ENCODE assay signal across 1 cellular context in the genomic region with DNA sequence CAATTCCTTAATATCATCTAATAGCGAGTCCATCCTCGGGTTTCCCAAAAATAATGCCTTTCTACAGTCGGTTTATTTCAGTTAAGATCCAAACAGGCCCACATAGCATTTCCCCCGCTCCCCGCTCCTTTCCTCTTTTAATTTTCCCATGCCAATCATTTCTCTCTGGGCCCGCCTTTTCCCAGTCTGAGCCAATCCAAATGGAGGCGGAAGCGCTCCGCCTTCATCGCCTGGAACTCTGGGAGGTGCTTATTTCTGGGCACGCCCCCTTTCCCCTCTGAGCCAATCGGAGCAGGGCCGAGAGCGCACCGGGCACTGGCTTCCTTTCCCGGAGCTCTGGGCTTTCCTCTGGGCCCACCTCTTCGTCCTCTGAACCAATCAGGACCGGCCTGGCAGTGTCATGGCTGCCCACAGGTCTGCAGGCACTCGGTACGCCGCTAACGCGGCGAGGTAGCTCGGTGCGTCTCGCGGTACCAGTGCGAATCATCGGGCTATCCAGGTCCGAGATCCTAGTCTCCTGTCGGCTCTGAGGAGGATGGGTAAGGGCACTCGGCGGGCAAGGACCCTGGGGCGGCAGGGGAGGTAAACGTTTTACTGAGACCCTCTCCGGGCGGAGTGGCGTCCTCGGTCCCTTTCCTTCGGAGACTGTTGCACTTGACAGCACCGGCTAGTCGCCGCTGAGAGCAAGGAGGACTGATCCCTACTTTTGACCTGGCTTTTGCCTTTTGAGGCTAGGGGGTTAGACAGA.
TF ChIP-seq lines count a peak whose summit lies in the region.

A gene with protein sequence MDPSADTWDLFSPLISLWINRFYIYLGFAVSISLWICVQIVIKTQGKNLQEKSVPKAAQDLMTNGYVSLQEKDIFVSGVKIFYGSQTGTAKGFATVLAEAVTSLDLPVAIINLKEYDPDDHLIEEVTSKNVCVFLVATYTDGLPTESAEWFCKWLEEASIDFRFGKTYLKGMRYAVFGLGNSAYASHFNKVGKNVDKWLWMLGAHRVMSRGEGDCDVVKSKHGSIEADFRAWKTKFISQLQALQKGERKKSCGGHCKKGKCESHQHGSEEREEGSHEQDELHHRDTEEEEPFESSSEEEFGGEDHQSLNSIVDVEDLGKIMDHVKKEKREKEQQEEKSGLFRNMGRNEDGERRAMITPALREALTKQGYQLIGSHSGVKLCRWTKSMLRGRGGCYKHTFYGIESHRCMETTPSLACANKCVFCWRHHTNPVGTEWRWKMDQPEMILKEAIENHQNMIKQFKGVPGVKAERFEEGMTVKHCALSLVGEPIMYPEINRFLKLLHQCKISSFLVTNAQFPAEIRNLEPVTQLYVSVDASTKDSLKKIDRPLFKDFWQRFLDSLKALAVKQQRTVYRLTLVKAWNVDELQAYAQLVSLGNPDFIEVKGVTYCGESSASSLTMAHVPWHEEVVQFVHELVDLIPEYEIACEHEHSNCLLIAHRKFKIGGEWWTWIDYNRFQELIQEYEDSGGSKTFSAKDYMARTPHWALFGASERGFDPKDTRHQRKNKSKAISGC (plus strand): TSS at position 390 of the 748 bp plus-strand sequence. CDS start 146 bp downstream, at position 536.

TF ChIP-seq in HepG2, 621 proteins besides CTCF, POLR2A, EP300 and RAD21 (continued from another document and continues in another):
- peak; percentile 52; the same call in 1 of the 2 replicates for TF ChIP-seq HNF1B (CRISPR knock-in tag; IDR thresholded peaks at IDR 0.05)
- TF ChIP-seq IKZF5 (CRISPR knock-in tag; IDR thresholded peaks at IDR 0.05) = peak; percentile 39; the same call in 1 of the 2 replicates
- TF ChIP-seq POLR2G (IDR thresholded peaks at IDR 0.05; ENCODE audit: low read depth, low read length) = peak; percentile 85
- TF ChIP-seq FOXC1 (CRISPR knock-in tag; IDR thresholded peaks at IDR 0.05; ENCODE audit: borderline replicate concordance) = peak; percentile 41; the same call in 1 of the 2 replicates
- TF ChIP-seq, protein P1, sequence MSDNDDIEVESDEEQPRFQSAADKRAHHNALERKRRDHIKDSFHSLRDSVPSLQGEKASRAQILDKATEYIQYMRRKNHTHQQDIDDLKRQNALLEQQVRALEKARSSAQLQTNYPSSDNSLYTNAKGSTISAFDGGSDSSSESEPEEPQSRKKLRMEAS (IDR thresholded peaks at IDR 0.05) = 0 out of 2 replicates have a peak, but pooled peaks have one; percentile 22
- TF ChIP-seq DNMT3B (CRISPR knock-in tag; conservative IDR thresholded peaks at IDR 0.05) = peak; percentile 50; the same call in 1 of the 2 replicates
- TF ChIP-seq, protein P2, sequence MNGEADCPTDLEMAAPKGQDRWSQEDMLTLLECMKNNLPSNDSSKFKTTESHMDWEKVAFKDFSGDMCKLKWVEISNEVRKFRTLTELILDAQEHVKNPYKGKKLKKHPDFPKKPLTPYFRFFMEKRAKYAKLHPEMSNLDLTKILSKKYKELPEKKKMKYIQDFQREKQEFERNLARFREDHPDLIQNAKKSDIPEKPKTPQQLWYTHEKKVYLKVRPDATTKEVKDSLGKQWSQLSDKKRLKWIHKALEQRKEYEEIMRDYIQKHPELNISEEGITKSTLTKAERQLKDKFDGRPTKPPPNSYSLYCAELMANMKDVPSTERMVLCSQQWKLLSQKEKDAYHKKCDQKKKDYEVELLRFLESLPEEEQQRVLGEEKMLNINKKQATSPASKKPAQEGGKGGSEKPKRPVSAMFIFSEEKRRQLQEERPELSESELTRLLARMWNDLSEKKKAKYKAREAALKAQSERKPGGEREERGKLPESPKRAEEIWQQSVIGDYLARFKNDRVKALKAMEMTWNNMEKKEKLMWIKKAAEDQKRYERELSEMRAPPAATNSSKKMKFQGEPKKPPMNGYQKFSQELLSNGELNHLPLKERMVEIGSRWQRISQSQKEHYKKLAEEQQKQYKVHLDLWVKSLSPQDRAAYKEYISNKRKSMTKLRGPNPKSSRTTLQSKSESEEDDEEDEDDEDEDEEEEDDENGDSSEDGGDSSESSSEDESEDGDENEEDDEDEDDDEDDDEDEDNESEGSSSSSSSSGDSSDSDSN (CRISPR knock-in tag; IDR thresholded peaks at IDR 0.05) = peak; percentile 59
- 0 out of 2 replicates have a peak, but pooled peaks have one; percentile 69 for TF ChIP-seq AHR (CRISPR knock-in tag; IDR thresholded peaks at IDR 0.05)
- TF ChIP-seq SRF (IDR thresholded peaks at IDR 0.05; ENCODE audit: low read depth, low read length) = 0 out of 2 replicates have a peak, but pooled peaks have one; percentile 34
- TF ChIP-seq HBP1 (CRISPR knock-in tag; IDR thresholded peaks at IDR 0.05; ENCODE audit: low read depth) = peak; percentile 39; the same call in 1 of the 2 replicates
- peak; percentile 75 for TF ChIP-seq ZNF687 (CRISPR knock-in tag; IDR thresholded peaks at IDR 0.05)
- peak; percentile 96; the same call in 1 of the 2 replicates for TF ChIP-seq THAP9 (CRISPR knock-in tag; IDR thresholded peaks at IDR 0.05; ENCODE audit: borderline replicate concordance)
- peak; percentile 95 for TF ChIP-seq ZNF3 (CRISPR knock-in tag; IDR thresholded peaks at IDR 0.05)
- peak; percentile 24; the same call in 1 of the 2 replicates for TF ChIP-seq SP5 (CRISPR knock-in tag; IDR thresholded peaks at IDR 0.05; ENCODE audit: borderline replicate concordance, low read depth)
- peak; percentile 95 for TF ChIP-seq YY1 (IDR thresholded peaks at IDR 0.05; ENCODE audit: insufficient read depth, insufficient replicate concordance, low read depth, low read length)
- peak; percentile 92 for TF ChIP-seq SAP130 (CRISPR knock-in tag; IDR thresholded peaks at IDR 0.05; ENCODE audit: low read depth)
- peak; percentile 77; the same call in 1 of the 2 replicates for TF ChIP-seq ARNT2 (CRISPR knock-in tag; IDR thresholded peaks at IDR 0.05; ENCODE audit: low read depth)
- TF ChIP-seq, protein P3, sequence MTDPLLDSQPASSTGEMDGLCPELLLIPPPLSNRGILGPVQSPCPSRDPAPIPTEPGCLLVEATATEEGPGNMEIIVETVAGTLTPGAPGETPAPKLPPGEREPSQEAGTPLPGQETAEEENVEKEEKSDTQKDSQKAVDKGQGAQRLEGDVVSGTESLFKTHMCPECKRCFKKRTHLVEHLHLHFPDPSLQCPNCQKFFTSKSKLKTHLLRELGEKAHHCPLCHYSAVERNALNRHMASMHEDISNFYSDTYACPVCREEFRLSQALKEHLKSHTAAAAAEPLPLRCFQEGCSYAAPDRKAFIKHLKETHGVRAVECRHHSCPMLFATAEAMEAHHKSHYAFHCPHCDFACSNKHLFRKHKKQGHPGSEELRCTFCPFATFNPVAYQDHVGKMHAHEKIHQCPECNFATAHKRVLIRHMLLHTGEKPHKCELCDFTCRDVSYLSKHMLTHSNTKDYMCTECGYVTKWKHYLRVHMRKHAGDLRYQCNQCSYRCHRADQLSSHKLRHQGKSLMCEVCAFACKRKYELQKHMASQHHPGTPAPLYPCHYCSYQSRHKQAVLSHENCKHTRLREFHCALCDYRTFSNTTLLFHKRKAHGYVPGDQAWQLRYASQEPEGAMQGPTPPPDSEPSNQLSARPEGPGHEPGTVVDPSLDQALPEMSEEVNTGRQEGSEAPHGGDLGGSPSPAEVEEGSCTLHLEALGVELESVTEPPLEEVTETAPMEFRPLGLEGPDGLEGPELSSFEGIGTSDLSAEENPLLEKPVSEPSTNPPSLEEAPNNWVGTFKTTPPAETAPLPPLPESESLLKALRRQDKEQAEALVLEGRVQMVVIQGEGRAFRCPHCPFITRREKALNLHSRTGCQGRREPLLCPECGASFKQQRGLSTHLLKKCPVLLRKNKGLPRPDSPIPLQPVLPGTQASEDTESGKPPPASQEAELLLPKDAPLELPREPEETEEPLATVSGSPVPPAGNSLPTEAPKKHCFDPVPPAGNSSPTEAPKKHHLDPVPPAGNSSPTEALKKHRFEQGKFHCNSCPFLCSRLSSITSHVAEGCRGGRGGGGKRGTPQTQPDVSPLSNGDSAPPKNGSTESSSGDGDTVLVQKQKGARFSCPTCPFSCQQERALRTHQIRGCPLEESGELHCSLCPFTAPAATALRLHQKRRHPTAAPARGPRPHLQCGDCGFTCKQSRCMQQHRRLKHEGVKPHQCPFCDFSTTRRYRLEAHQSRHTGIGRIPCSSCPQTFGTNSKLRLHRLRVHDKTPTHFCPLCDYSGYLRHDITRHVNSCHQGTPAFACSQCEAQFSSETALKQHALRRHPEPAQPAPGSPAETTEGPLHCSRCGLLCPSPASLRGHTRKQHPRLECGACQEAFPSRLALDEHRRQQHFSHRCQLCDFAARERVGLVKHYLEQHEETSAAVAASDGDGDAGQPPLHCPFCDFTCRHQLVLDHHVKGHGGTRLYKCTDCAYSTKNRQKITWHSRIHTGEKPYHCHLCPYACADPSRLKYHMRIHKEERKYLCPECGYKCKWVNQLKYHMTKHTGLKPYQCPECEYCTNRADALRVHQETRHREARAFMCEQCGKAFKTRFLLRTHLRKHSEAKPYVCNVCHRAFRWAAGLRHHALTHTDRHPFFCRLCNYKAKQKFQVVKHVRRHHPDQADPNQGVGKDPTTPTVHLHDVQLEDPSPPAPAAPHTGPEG (CRISPR knock-in tag; IDR thresholded peaks at IDR 0.05) = 0 out of 2 replicates have a peak, but pooled peaks have one; percentile 3
- TF ChIP-seq SIN3B (IDR thresholded peaks at IDR 0.05; ENCODE audit: low read length) = 0 out of 2 replicates have a peak, but pooled peaks have one; percentile 38
